In the genomic region with DNA sequence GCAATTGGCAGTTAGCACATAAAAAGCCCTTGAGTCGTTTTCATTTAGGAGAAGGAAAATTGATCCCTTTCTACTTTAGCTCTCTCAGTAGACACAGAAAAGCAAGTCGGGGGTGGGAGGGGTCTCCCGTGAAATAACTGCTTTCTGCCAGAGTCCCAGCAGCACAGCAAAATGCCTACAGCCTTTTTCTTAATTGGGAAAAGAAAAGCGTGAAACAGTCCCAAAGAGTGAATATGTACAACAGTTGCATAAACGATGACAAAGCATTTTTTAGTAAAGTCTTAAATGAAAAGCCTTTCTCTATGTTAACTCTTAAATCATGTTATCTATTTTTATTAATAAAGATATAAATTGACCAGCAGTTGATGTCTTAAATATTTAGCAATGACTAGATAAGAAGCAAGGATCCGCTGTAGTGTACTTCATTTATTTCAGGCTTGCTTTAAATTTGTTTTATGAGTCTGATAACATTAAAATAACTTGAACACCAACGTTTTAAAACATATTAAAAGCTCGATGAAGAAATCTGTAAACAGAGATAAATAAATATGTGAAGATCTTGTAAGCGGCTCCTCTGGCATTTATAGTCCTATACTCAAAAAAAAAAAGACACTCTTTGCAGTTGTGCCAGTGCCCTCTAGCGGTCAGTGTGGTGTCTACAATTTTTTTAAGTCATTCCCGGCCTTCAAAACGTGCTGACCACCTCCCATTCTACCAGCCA, we compare ENCODE assay signal across 8 cellular contexts. TPM values are rescaled to one million over a fixed set of nuclear protein-coding genes. Genes with fewer than 3 reads are reported as not detected.
DNase-seq lines count a peak whose midpoint lies in the region; ATAC-seq and TF ChIP-seq lines count a peak whose summit lies in the region.

No MANE protein-coding gene starts in this region.

- peak overlapping the region; percentile 28; the same call in 1 of the 2 replicates for H2AFZ ChIP-seq in Loucy (ENCODE audit: low read length)

- H3K4me1 ChIP-seq in Loucy (ENCODE audit: insufficient read depth, low read length, poor library complexity, severe bottlenecking) (no peaks in the 10 kb centered on the region), heart right ventricle (no peaks in the 10 kb centered on the region)

- H3K27me3 ChIP-seq in Loucy (ENCODE audit: insufficient read depth, low read length, poor library complexity, severe bottlenecking) (no peaks in the 10 kb centered on the region), heart right ventricle (no peaks in the 10 kb centered on the region)

- H3K9me3 ChIP-seq in Loucy (ENCODE audit: insufficient read depth, low read depth, low read length) = no peaks in the 10 kb centered on the region
- H3K9me3 ChIP-seq in heart right ventricle = no peaks in the 10 kb centered on the region

- no peaks in the 10 kb centered on the region for H3K36me3 ChIP-seq in Loucy (ENCODE audit: insufficient read depth, low read length)
- H3K36me3 ChIP-seq in heart right ventricle = no peaks in the 10 kb centered on the region

- H4K20me1 ChIP-seq in Loucy (ENCODE audit: insufficient read depth, low read length, poor library complexity, severe bottlenecking) = no peaks in the 10 kb centered on the region

- no peaks in the 10 kb centered on the region for H3F3A ChIP-seq in Loucy (ENCODE audit: low read depth)

- ATAC-seq in GM18909 (IDR thresholded peaks at IDR 0.05; ENCODE audit: poor library complexity, unreplicated experiment) (peak; percentile 62), heart right ventricle (peak in 1 of 8 donors; percentile 61)

- no peaks in the 10 kb centered on the region for H3K79me2 ChIP-seq in Loucy (ENCODE audit: insufficient read depth, low read length)

- no peaks in the 10 kb centered on the region for H3K9me2 ChIP-seq in Loucy (replicated peaks; ENCODE audit: low read depth, low read length)

- H3K4me3 ChIP-seq in AG09309 (ENCODE audit: control insufficient read depth, low read depth, low read length) = no peak overlapping the region
- H3K4me3 ChIP-seq in Loucy (ENCODE audit: low read length, poor library complexity, severe bottlenecking) = no peak overlapping the region
- H3K4me3 ChIP-seq in heart right ventricle = no peak overlapping the region

- H3K4me2 ChIP-seq in Loucy (ENCODE audit: low read depth, low read length, poor library complexity, severe bottlenecking) = no peak overlapping the region

- DNase-seq in AG09309 (ENCODE audit: low read depth) = peak; percentile 59
- DNase-seq in SHP77 (lab: John Stamatoyannopoulos, UW) = peak; percentile 71 to 77
- peak; percentile 52 for DNase-seq in activated naive CD4-positive, alpha-beta T cell treated with anti-CD3 and anti-CD28 coated beads, Interleukin-2, amount 50 U/mL, for 16 hours
- DNase-seq in heart right ventricle = peak; percentile 18 to 64
- DNase-seq in renal cortical epithelial cell (ENCODE audit: low read depth) = peak; percentile 74
- no peak for DNase-seq in cortex of kidney (lab: John Stamatoyannopoulos, UW)

- intact Hi-C loops in heart right ventricle (cut with DNase I) = loop anchor here in 2 of 10 donors (10.0 kb wide), 1 partner anchor 305 kb away; no protein-coding TSS in a partner anchor

- 22 to 24% methylated on average over 12 of the region's 12 CpGs for WGBS in heart right ventricle, 2 donors

- H3K9ac ChIP-seq in Loucy (ENCODE audit: low read depth, low read length, poor library complexity, severe bottlenecking) = no peak overlapping the region

- no peak overlapping the region for H3K27ac ChIP-seq in heart right ventricle

- TF ChIP-seq CTCF in AG09309 (IDR thresholded peaks at IDR 0.05; ENCODE audit: control insufficient read depth, insufficient read depth, low read depth, low read length, missing control alignments) = peak; percentile 78
- TF ChIP-seq CTCF in Loucy (conservative IDR thresholded peaks at IDR 0.05; ENCODE audit: low read length) = peak; percentile 87
- peak; percentile 57 to 88 (median 82) for TF ChIP-seq CTCF in heart right ventricle (IDR thresholded peaks at IDR 0.05)

RNA-seq across cellular contexts. Expression of a gene that starts 42.3 kb away (rescaled TPM):
- total RNA-seq in heart right ventricle (10 to 100 TPM; 36.1 to 62.6 (median 47.0) TPM), renal cortical epithelial cell (32.0 and 90.1 TPM in 2 replicates)
- polyA plus RNA-seq in heart right ventricle = 100 to 1,000 TPM in 1 of 2 donors, 10 to 100 TPM in 1; 90.1 to 106 TPM
